26 cellular contexts compared by ENCODE assay signal in the genomic region with DNA sequence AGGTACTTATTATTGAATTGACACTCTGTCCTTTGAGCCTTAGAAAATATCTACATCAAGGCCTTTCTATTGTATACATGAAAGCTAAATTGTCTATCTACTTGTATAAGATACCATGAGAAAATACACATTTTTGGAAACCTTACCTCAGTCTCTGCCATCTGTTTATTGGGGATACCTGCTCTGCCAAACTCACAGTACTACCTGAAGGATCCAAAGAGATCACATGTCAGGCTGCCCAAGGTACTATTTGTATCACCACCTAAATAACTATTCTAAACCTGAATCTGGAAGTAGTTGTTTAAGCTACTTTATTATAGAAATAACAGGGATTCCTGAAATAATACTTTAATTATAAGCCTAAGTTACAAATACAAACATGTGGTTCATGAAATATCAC.
DNase-seq lines count a peak whose midpoint lies in the region; TF ChIP-seq lines count a peak whose summit lies in the region.
"Had no signal": no experiment of that assay in that cellular context is flagged by ENCODE, and none has a peak within 500 bp of the region (broad histone marks: within the 10 kb centered on the region; RNA-seq: fewer than 3 reads in every experiment).

No MANE protein-coding gene starts in this region.

- H3K4me1 Mint-ChIP-seq in neural progenitor cell: peaks cover 23% of the 10 kb centered on the region
- peaks cover 20% of the 10 kb centered on the region for H3K4me1 Mint-ChIP-seq in nephron progenitor cell
- H3K4me1 Mint-ChIP-seq: CD8-positive, alpha-beta memory T cell had no signal

- peak overlapping the region; percentile 31 for H2AFZ ChIP-seq in neural progenitor cell (replicated peaks)
- H2AFZ ChIP-seq: GM23248 had no signal

- H3K4me2 ChIP-seq in neural progenitor cell (no peak overlapping the region), skeletal muscle satellite cell (ENCODE audit: low read length) (peak overlapping the region; percentile 58)

- H3K27me3 ChIP-seq in neural progenitor cell (no peaks in the 10 kb centered on the region), skeletal muscle satellite cell (ENCODE audit: control insufficient read depth, insufficient read depth, low read length) (no peaks in the 10 kb centered on the region)

- no peaks in the 10 kb centered on the region for H3F3A ChIP-seq in neural progenitor cell (ENCODE audit: low read depth)

- no peaks in the 10 kb centered on the region for H3K9me3 Mint-ChIP-seq in neural progenitor cell
- no peaks in the 10 kb centered on the region for H3K9me3 Mint-ChIP-seq in nephron progenitor cell
- H3K9me3 Mint-ChIP-seq: CD8-positive, alpha-beta memory T cell had no signal

- no peaks in the 10 kb centered on the region for H4K20me1 ChIP-seq in neural progenitor cell (ENCODE audit: low read depth)

- no peaks in the 10 kb centered on the region for H3K9me3 ChIP-seq in neural progenitor cell (ENCODE audit: low read depth)
- H3K9me3 ChIP-seq in skeletal muscle satellite cell (replicated peaks; ENCODE audit: low read length): no peaks in the 10 kb centered on the region
- H3K9me3 ChIP-seq: HAP-1 had no signal

- H3K4me3 Mint-ChIP-seq in neural progenitor cell (no peak overlapping the region), nephron progenitor cell (no peak overlapping the region)
- H3K4me3 Mint-ChIP-seq: CD8-positive, alpha-beta memory T cell had no signal

- no peak overlapping the region for H3K4me3 ChIP-seq in neural progenitor cell
- H3K4me3 ChIP-seq in skeletal muscle satellite cell (ENCODE audit: low read length): no peak overlapping the region
- H3K4me3 ChIP-seq: GM23248, HAP-1 had no signal

- H3K36me3 Mint-ChIP-seq in neural progenitor cell (peaks cover 4% of the 10 kb centered on the region), nephron progenitor cell (ENCODE audit: low read depth) (no peaks in the 10 kb centered on the region)
- H3K36me3 Mint-ChIP-seq: CD8-positive, alpha-beta memory T cell had no signal

- H3K79me2 ChIP-seq in neural progenitor cell (ENCODE audit: low read depth): no peaks in the 10 kb centered on the region

- peaks cover 8% of the 10 kb centered on the region for H3K4me1 ChIP-seq in neural progenitor cell
- peaks cover 58% of the 10 kb centered on the region for H3K4me1 ChIP-seq in skeletal muscle satellite cell (ENCODE audit: control insufficient read depth, insufficient read depth, low read length)

- H3K36me3 ChIP-seq in neural progenitor cell (no peaks in the 10 kb centered on the region), skeletal muscle satellite cell (ENCODE audit: insufficient read depth, low read length) (no peaks in the 10 kb centered on the region)
- H3K36me3 ChIP-seq: HAP-1 had no signal

- H3K27ac ChIP-seq in neural progenitor cell: no peak overlapping the region
- H3K27ac ChIP-seq: 22Rv1, C4-2B, RWPE1 had no signal

- no peak overlapping the region for H3K27ac Mint-ChIP-seq in neural progenitor cell
- no peak overlapping the region for H3K27ac Mint-ChIP-seq in nephron progenitor cell
- H3K27ac Mint-ChIP-seq: CD8-positive, alpha-beta memory T cell had no signal

- H3K9ac ChIP-seq in neural progenitor cell: no peak overlapping the region
- H3K9ac ChIP-seq in skeletal muscle satellite cell (ENCODE audit: low read depth, low read length): peak overlapping the region; percentile 87
- H3K9ac ChIP-seq: GM23248 had no signal

- DNase-seq in NCI-H2171 treated with DMSO at 0.1 percent for 48 hours (lab: John Stamatoyannopoulos, UW) (peak; percentile 10), NCI-H2171 (lab: John Stamatoyannopoulos, UW) (no peak), cerebellar cortex (ENCODE audit: low spot score) (peak; percentile 61), neural progenitor cell (ENCODE audit: low spot score) (no peak), nephron progenitor cell (no peak), kidney tubule cell (ENCODE audit: low spot score) (no peak), germinal center (ENCODE audit: low spot score) (no peak)
- DNase-seq: AML-193; Calu3; CD8-positive, alpha-beta memory T cell; GF-D8; GM23248; KBM-7; NCI-H1092 treated with DMSO at 0.1 percent for 48 hours; NCI-H1436 treated with DMSO at 0.1 percent for 48 hours; NCI-H1930; NCI-H226; NCI-H510A treated with DMSO at 0.1 percent for 48 hours; NCI-H774; NK-92 treated with Interleukin-12 subunit alpha and Interleukin-12 subunit beta, amount 100 ng/mL, for 24 hours; SIG-M5 had no signal

- TF ChIP-seq CTCF in neural progenitor cell (IDR thresholded peaks at IDR 0.05) (no peak), nephron progenitor cell (IDR thresholded peaks at IDR 0.05) (no peak)

- peaks cover 2% of the 10 kb centered on the region for H3K27me3 Mint-ChIP-seq in neural progenitor cell (ENCODE audit: insufficient read depth, low read depth)
- H3K27me3 Mint-ChIP-seq in nephron progenitor cell (ENCODE audit: low read depth, poor library complexity): no peaks in the 10 kb centered on the region

Comparison
In these comparisons a context has a peak if more than half of its experiments do, and no peak if none do; other contexts are left out.
1. DNase-seq: peak in NCI-H2171 treated with DMSO at 0.1 percent for 48 hours (single experiment) and cerebellar cortex (single experiment); none in NCI-H2171 (single experiment), neural progenitor cell (single experiment), nephron progenitor cell (single experiment), kidney tubule cell (single experiment) and germinal center (single experiment).